In the genomic region with DNA sequence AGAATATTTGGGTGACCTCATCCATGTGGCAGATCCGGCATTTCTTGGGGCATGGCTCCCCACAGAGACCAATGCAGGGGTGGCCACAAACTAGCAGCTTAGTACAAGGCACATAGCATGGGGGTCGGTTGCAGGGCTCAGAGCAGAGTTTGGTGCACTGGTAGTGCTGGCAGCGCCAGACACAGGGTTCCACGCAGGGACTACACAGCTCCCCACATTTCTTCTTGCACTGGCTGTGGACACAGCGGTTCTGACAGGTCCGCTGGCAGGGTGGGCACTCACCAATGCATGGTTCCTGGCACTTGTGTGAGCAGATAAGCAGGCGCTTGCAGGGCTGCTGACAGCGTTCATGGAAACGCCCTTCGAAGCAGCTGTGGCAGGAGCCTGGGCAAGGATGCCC, we compare ENCODE assay signal across 25 cellular contexts. TPM values are rescaled to one million over a fixed set of nuclear protein-coding genes. Genes with fewer than 3 reads are reported as not detected.
A peak's percentile ranks its signal among the peaks of the same experiment; 100 is the strongest.
DNase-seq lines count a peak whose midpoint lies in the region; ATAC-seq lines count a peak whose summit lies in the region.
"Had no signal": no experiment of that assay in that cellular context is flagged by ENCODE, and none has a peak within 500 bp of the region (broad histone marks: within the 10 kb centered on the region; RNA-seq: fewer than 3 reads in every experiment).

No MANE protein-coding gene starts in this region.

- CTCF ChIA-PET in naive thymus-derived CD4-positive, alpha-beta T cell (lab: Charles Lee), result interaction anchor here (0.9 kb wide), 1 partner anchor 15 kb away, joined by 3 read pairs; no protein-coding TSS in a partner anchor

- H3K36me3 Mint-ChIP-seq in activated T-cell treated with anti-CD3 and anti-CD28 coated beads, Interleukin-2, amount 50 U/mL, for 24 hours (ENCODE audit: low read depth), result peaks cover 100% of the 10 kb centered on the region
- H3K36me3 Mint-ChIP-seq in activated naive CD8-positive, alpha-beta T cell treated with anti-CD3 and anti-CD28 coated beads, Interleukin-2, amount 10 ng/mL, durations not matched to agents 7 days and 5 days, result peaks cover 34% of the 10 kb centered on the region
- H3K36me3 Mint-ChIP-seq in naive thymus-derived CD4-positive, alpha-beta T cell, result peaks cover 17 to 49% (median 33%) of the 10 kb centered on the region in 5 donors

- H3K36me3 ChIP-seq in BLaER1 treated with 17β-estradiol and CSF1 and Interleukin-3, amounts not matched to agents 10 nM and 100 nM, result peaks cover 98 to 100% (median 100%) of the 10 kb centered on the region in 11 experiments
- peaks cover 40 to 96% (median 41%) of the 10 kb centered on the region in 3 experiments for H3K36me3 ChIP-seq in naive thymus-derived CD4-positive, alpha-beta T cell (ENCODE audit: control insufficient read depth in 2 of 3, insufficient read depth in 3 of 3, low read length in 3 of 3)
- H3K36me3 ChIP-seq: ovary had no signal

- H4K20me1 ChIP-seq in BLaER1 treated with 17β-estradiol and CSF1 and Interleukin-3, amounts not matched to agents 10 nM and 100 nM, result peaks cover 43 to 89% (median 69%) of the 10 kb centered on the region in 11 experiments; a peak in 21 of 22 replicates

- H3K9me3 Mint-ChIP-seq in activated T-cell treated with anti-CD3 and anti-CD28 coated beads, Interleukin-2, amount 50 U/mL, for 24 hours, result no peaks in the 10 kb centered on the region
- H3K9me3 Mint-ChIP-seq in activated naive CD8-positive, alpha-beta T cell treated with anti-CD3 and anti-CD28 coated beads, Interleukin-2, amount 10 ng/mL, durations not matched to agents 7 days and 5 days, result no peaks in the 10 kb centered on the region
- no peaks in the 10 kb centered on the region for H3K9me3 Mint-ChIP-seq in naive thymus-derived CD4-positive, alpha-beta T cell
- H3K9me3 Mint-ChIP-seq: activated B cell treated with CpG ODN at 0.5 μM for 24 hours, IgD-negative memory B cell, nephron progenitor cell had no signal

- no peaks in the 10 kb centered on the region for H3K27me3 Mint-ChIP-seq in activated T-cell treated with anti-CD3 and anti-CD28 coated beads, Interleukin-2, amount 50 U/mL, for 24 hours
- no peaks in the 10 kb centered on the region for H3K27me3 Mint-ChIP-seq in activated naive CD8-positive, alpha-beta T cell treated with anti-CD3 and anti-CD28 coated beads, Interleukin-2, amount 10 ng/mL, durations not matched to agents 7 days and 5 days
- no peaks in the 10 kb centered on the region for H3K27me3 Mint-ChIP-seq in naive thymus-derived CD4-positive, alpha-beta T cell
- H3K27me3 Mint-ChIP-seq: activated B cell treated with CpG ODN at 0.5 μM for 24 hours, IgD-negative memory B cell had no signal

- no peak for DNase-seq in activated T-cell treated with anti-CD3 and anti-CD28 coated beads, Interleukin-2, amount 50 U/mL, for 24 hours
- DNase-seq in activated T-cell treated with anti-CD3 and anti-CD28 coated beads, Interleukin-2, amount 50 U/mL, for 48 hours, result no peak
- no peak for DNase-seq in activated naive CD8-positive, alpha-beta T cell treated with anti-CD3 and anti-CD28 coated beads, Interleukin-2, amount 10 ng/mL, durations not matched to agents 7 days and 5 days
- DNase-seq in naive thymus-derived CD4-positive, alpha-beta T cell, result no peak
- no peak for DNase-seq in NCI-H1930 (lab: John Stamatoyannopoulos, UW)
- DNase-seq in A172 (ENCODE audit: low spot score), result no peak
- DNase-seq: activated B cell treated with CpG ODN at 0.5 μM for 24 hours; activated naive CD4-positive, alpha-beta T cell treated with Interleukin-2 at 50 U/mL for 16 hours; activated T-cell treated with anti-CD3 and anti-CD28 coated beads for 4 hours; EL; NCI-H146; NCI-H446; NCI-H748 treated with DMSO at 0.1 percent for 48 hours; nephron progenitor cell; ovary; SIG-M5; stimulated activated CD4-positive, alpha-beta T cell treated with anti-CD3 and anti-CD28 coated beads, Interleukin-2, amount 100 ng/mL, for 24 hours; tibial artery had no signal

- no peak overlapping the region for H3K4me3 ChIP-seq in BLaER1 treated with 17β-estradiol and CSF1 and Interleukin-3, amounts not matched to agents 10 nM and 100 nM
- H3K4me3 ChIP-seq in naive thymus-derived CD4-positive, alpha-beta T cell (ENCODE audit: low read length), result no peak overlapping the region
- H3K4me3 ChIP-seq: breast epithelium, hepatocyte, lung, ovary, tibial artery had no signal

- ATAC-seq in activated naive CD8-positive, alpha-beta T cell treated with anti-CD3 and anti-CD28 coated beads, Interleukin-2, amount 10 ng/mL, durations not matched to agents 7 days and 5 days (ENCODE audit: low read depth), result no peak
- ATAC-seq in naive thymus-derived CD4-positive, alpha-beta T cell, result no peak
- ATAC-seq in GM18519 (IDR thresholded peaks at IDR 0.05; ENCODE audit: low FRiP score, unreplicated experiment), result no peak
- ATAC-seq: Panc1 had no signal

- peak overlapping the region in 5 of 11 experiments; percentile 15 to 48 (median 32); a peak in 11 of 22 replicates for H3K27ac ChIP-seq in BLaER1 treated with 17β-estradiol and CSF1 and Interleukin-3, amounts not matched to agents 10 nM and 100 nM
- no peak overlapping the region for H3K27ac ChIP-seq in naive thymus-derived CD4-positive, alpha-beta T cell (ENCODE audit: low read depth, low read length)
- H3K27ac ChIP-seq: hepatocyte, ovary, tibial artery had no signal

- H3K4me2 ChIP-seq in BLaER1 treated with 17β-estradiol and CSF1 and Interleukin-3, amounts not matched to agents 10 nM and 100 nM, result peak overlapping the region; percentile 22 to 77 (median 61); a peak in 21 of 22 replicates
- H3K4me2 ChIP-seq: hepatocyte had no signal

- peak overlapping the region; percentile 75 for H3K27ac Mint-ChIP-seq in activated T-cell treated with anti-CD3 and anti-CD28 coated beads, Interleukin-2, amount 50 U/mL, for 24 hours
- peak overlapping the region; percentile 39 for H3K27ac Mint-ChIP-seq in activated naive CD8-positive, alpha-beta T cell treated with anti-CD3 and anti-CD28 coated beads, Interleukin-2, amount 10 ng/mL, durations not matched to agents 7 days and 5 days
- H3K27ac Mint-ChIP-seq in naive thymus-derived CD4-positive, alpha-beta T cell, result peak overlapping the region in 5 of 9 donors; percentile 8 to 77 (median 43)
- H3K27ac Mint-ChIP-seq: activated B cell treated with CpG ODN at 0.5 μM for 24 hours had no signal

- no peaks in the 10 kb centered on the region for H3K9me3 ChIP-seq in BLaER1 treated with 17β-estradiol and CSF1 and Interleukin-3, amounts not matched to agents 10 nM and 100 nM (replicated peaks in 1 of 11)
- H3K9me3 ChIP-seq in naive thymus-derived CD4-positive, alpha-beta T cell (ENCODE audit: control insufficient read depth in 2 of 3, low read length in 3 of 3), result no peaks in the 10 kb centered on the region
- H3K9me3 ChIP-seq: breast epithelium, ovary, tibial artery had no signal

- H3K9ac ChIP-seq in BLaER1 treated with 17β-estradiol and CSF1 and Interleukin-3, amounts not matched to agents 10 nM and 100 nM, result peak overlapping the region in 9 of 11 experiments; percentile 6 to 46 (median 22); a peak in 11 of 22 replicates

- H3K4me3 Mint-ChIP-seq in activated T-cell treated with anti-CD3 and anti-CD28 coated beads, Interleukin-2, amount 50 U/mL, for 24 hours, result no peak overlapping the region
- H3K4me3 Mint-ChIP-seq in activated naive CD8-positive, alpha-beta T cell treated with anti-CD3 and anti-CD28 coated beads, Interleukin-2, amount 10 ng/mL, durations not matched to agents 7 days and 5 days, result no peak overlapping the region
- H3K4me3 Mint-ChIP-seq in naive thymus-derived CD4-positive, alpha-beta T cell, result no peak overlapping the region
- H3K4me3 Mint-ChIP-seq: activated B cell treated with CpG ODN at 0.5 μM for 24 hours, IgD-negative memory B cell, nephron progenitor cell had no signal

- H3K4me1 Mint-ChIP-seq in activated T-cell treated with anti-CD3 and anti-CD28 coated beads, Interleukin-2, amount 50 U/mL, for 24 hours (ENCODE audit: low read depth), result peaks cover 7% of the 10 kb centered on the region
- H3K4me1 Mint-ChIP-seq in activated naive CD8-positive, alpha-beta T cell treated with anti-CD3 and anti-CD28 coated beads, Interleukin-2, amount 10 ng/mL, durations not matched to agents 7 days and 5 days, result peaks cover 6% of the 10 kb centered on the region
- peaks cover 4 to 13% (median 5%) of the 10 kb centered on the region in 7 donors for H3K4me1 Mint-ChIP-seq in naive thymus-derived CD4-positive, alpha-beta T cell
- H3K4me1 Mint-ChIP-seq: activated B cell treated with CpG ODN at 0.5 μM for 24 hours, nephron progenitor cell had no signal

- POLR2A ChIA-PET in activated naive CD8-positive, alpha-beta T cell treated with anti-CD3 and anti-CD28 coated beads, Interleukin-2, amount 10 ng/mL, durations not matched to agents 7 days and 5 days (lab: Charles Lee), result interaction anchor here (1.0 kb wide), 1 partner anchor 15 kb away, joined by 3 read pairs; no protein-coding TSS in a partner anchor
- POLR2A ChIA-PET in naive thymus-derived CD4-positive, alpha-beta T cell (lab: Charles Lee), result interaction anchor here (0.6 kb wide), 1 partner anchor 119 kb away, joined by 4 read pairs; no protein-coding TSS in a partner anchor

- H3K4me1 ChIP-seq in BLaER1 treated with 17β-estradiol and CSF1 and Interleukin-3, amounts not matched to agents 10 nM and 100 nM, result peaks cover 15 to 24% (median 20%) of the 10 kb centered on the region in 10 experiments
- H3K4me1 ChIP-seq in naive thymus-derived CD4-positive, alpha-beta T cell (ENCODE audit: control insufficient read depth in 2 of 2, insufficient read depth in 2 of 2, low read length in 2 of 2), result peaks cover 0 to 6% of the 10 kb centered on the region in 2 donors
- H3K4me1 ChIP-seq: breast epithelium, tibial artery had no signal

- no peaks in the 10 kb centered on the region for H3K27me3 ChIP-seq in BLaER1 treated with 17β-estradiol and CSF1 and Interleukin-3, amounts not matched to agents 10 nM and 100 nM
- H3K27me3 ChIP-seq in naive thymus-derived CD4-positive, alpha-beta T cell (ENCODE audit: control insufficient read depth in 2 of 2, insufficient read depth in 2 of 2, low read length in 2 of 2), result no peaks in the 10 kb centered on the region
- H3K27me3 ChIP-seq: breast epithelium, hepatocyte, ovary, tibial artery had no signal

- intact Hi-C loops in naive thymus-derived CD4-positive, alpha-beta T cell (cut with micrococcal nuclease), result no loop called here

RNA-seq across cellular contexts. Expression of a gene that starts 29.1 kb away (rescaled TPM):
- 10 to 100 TPM; 46.1 to 47.6 TPM for total RNA-seq in activated naive CD8-positive, alpha-beta T cell treated with anti-CD3 and anti-CD28 coated beads, Interleukin-2, amount 10 ng/mL, durations not matched to agents 7 days and 5 days
- total RNA-seq in naive thymus-derived CD4-positive, alpha-beta T cell, result 10 to 100 TPM; 43.4 to 94.1 (median 65.7) TPM
- 10 to 100 TPM; 35.6 to 67.6 TPM for polyA plus RNA-seq in naive thymus-derived CD4-positive, alpha-beta T cell
- total RNA-seq in A172 (2014; rRNA removed; shearing (Covaris generic)), result 50.7 and 66.2 TPM in 2 replicates

RNA-seq across cellular contexts. Expression of a gene that starts 29.6 kb away (rescaled TPM):
- 10 to 100 TPM; 64.2 to 66.6 TPM for total RNA-seq in activated naive CD8-positive, alpha-beta T cell treated with anti-CD3 and anti-CD28 coated beads, Interleukin-2, amount 10 ng/mL, durations not matched to agents 7 days and 5 days
- 10 to 100 TPM; 45.0 to 83.7 (median 62.2) TPM for total RNA-seq in naive thymus-derived CD4-positive, alpha-beta T cell
- 10 to 100 TPM; 34.5 to 79.5 TPM for polyA plus RNA-seq in naive thymus-derived CD4-positive, alpha-beta T cell
- total RNA-seq in A172 (2014; rRNA removed; shearing (Covaris generic)), result 33.8 and 34.2 TPM in 2 replicates
